In the genomic region with DNA sequence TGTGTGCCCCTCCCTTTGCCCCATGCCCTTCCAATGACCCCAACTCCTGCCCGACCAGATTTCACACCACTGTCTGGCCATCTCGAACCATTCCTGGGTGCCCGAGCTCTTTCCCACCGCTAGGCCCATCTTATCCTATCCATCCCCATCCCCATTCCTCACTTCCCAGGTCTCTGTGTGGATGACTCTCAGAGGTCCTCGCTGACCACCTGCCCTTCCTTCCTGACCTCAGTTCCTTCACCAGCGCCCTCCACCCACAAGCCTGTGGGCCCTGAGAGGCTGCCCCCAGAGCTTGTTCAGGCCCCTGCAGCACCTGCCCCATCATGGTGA, we compare ENCODE assay signal across 1 cellular context.
TF ChIP-seq lines count a peak whose summit lies in the region.

No MANE protein-coding gene starts in this region.

TF ChIP-seq in H1, 55 proteins besides CTCF, POLR2A, EP300 and RAD21 (continued from another document):
- TF ChIP-seq BACH1 (IDR thresholded peaks at IDR 0.05; ENCODE audit: low read length) (no peak), KDM1A (IDR thresholded peaks at IDR 0.05; ENCODE audit: borderline replicate concordance, low read length) (no peak), RXRA (IDR thresholded peaks at IDR 0.05; ENCODE audit: insufficient read depth, low read depth, low read length) (no peak), FOSL1 (IDR thresholded peaks at IDR 0.05; ENCODE audit: insufficient read depth, low read depth, low read length) (no peak), SUZ12 (IDR thresholded peaks at IDR 0.05; ENCODE audit: low read length) (no peak), CREB1 (IDR thresholded peaks at IDR 0.05) (no peak), ZNF274 (IDR thresholded peaks at IDR 0.05; ENCODE audit: borderline replicate concordance, extremely low read depth, low read length) (no peak), GABPA (IDR thresholded peaks at IDR 0.05; ENCODE audit: borderline replicate concordance, insufficient read depth, low read length) (no peak), EGR1 (IDR thresholded peaks at IDR 0.05; ENCODE audit: borderline replicate concordance, low read depth, low read length) (no peak), CHD2 (IDR thresholded peaks at IDR 0.05; ENCODE audit: low read length) (no peak), TAF7 (optimal IDR thresholded peaks at IDR 0.05; ENCODE audit: borderline replicate concordance, low read depth, low read length) (no peak), TCF12 (IDR thresholded peaks at IDR 0.05; ENCODE audit: low read depth, low read length) (no peak), PHF8 (conservative IDR thresholded peaks at IDR 0.05; ENCODE audit: low read depth, low read length) (no peak)
TF ChIP-seq in H1: peak in this region for 0.
